Comparison of ENCODE assay signal across 9 cellular contexts in the genomic region with DNA sequence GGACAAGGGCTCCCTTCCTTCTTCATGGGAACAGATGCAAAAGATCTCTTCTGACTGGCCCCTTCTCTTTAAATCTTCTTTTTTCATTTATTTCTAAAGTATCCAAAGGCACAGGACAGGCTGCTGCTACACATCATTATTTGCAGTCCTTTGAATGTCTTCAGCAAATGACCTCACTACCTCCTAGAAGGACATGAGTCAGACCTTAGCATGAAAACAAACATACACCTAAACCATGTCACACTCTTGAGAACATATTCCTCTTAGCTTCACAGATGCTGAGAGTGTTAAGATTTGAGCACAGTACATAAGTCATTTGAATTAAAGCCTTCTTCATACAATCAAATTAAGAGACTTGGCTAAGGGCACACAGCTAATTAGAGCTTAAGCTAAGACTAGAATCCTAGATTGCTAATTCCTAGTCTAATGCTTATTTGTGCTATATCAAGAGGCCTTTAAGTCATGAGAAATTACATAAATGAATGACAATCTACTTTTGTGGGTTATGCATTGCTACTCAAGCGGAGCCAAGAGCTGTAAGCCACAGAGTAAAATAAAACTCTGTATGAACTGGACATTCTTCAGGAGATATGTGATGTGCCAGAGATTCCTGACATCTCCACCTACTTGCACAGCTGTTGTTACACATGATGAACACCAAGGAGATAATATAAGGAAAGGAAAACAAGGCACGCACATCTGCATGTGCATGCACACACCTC.
DNase-seq lines count a peak whose midpoint lies in the region; ATAC-seq and TF ChIP-seq lines count a peak whose summit lies in the region.
"Had no signal": no experiment of that assay in that cellular context is flagged by ENCODE, and none has a peak within 500 bp of the region (broad histone marks: within the 10 kb centered on the region; RNA-seq: fewer than 3 reads in every experiment).

No MANE protein-coding gene starts in this region.

- peak; percentile 3 for DNase-seq in DMS53 treated with DMSO at 0.1 percent for 48 hours (lab: John Stamatoyannopoulos, UW; ENCODE audit: unreplicated experiment)
- no peak for DNase-seq in heart right ventricle
- DNase-seq in NCI-H2081 (lab: John Stamatoyannopoulos, UW), result no peak
- DNase-seq in hippocampal formation (lab: John Stamatoyannopoulos, UW), result no peak
- DNase-seq in NCI-H146 (lab: John Stamatoyannopoulos, UW), result no peak
- DNase-seq in SIG-M5 treated with dmso at 0.1 percent for 504 hours (lab: John Stamatoyannopoulos, UW; ENCODE audit: unreplicated experiment), result no peak

- no peak overlapping the region for H3K4me3 ChIP-seq in heart right ventricle

- no peak for TF ChIP-seq CTCF in heart right ventricle (IDR thresholded peaks at IDR 0.05)

- H3K4me1 ChIP-seq in heart right ventricle, result peaks cover 0 to 24% (median 0%) of the 10 kb centered on the region in 9 donors

- H3K9me3 ChIP-seq in heart right ventricle, result no peaks in the 10 kb centered on the region

- H3K27me3 ChIP-seq in heart right ventricle, result no peaks in the 10 kb centered on the region

- peak overlapping the region in 7 of 10 donors; percentile 29 to 76 (median 61) for H3K27ac ChIP-seq in heart right ventricle
- H3K27ac ChIP-seq: HL-60 had no signal

- ATAC-seq in GM21390 (IDR thresholded peaks at IDR 0.05; ENCODE audit: unreplicated experiment) (peak; percentile 84), HG03558 (IDR thresholded peaks at IDR 0.05; ENCODE audit: extremely low read depth, unreplicated experiment) (peak; percentile 63), heart right ventricle (peak in 5 of 8 donors; percentile 39 to 75 (median 60))

- H3K36me3 ChIP-seq in heart right ventricle, result no peaks in the 10 kb centered on the region

- WGBS in heart right ventricle, 2 donors, result 86 to 87% methylated on average over 2 of the region's 2 CpGs

- intact Hi-C loops in heart right ventricle (cut with DNase I), result loop anchor here in 1 of 10 donors (5.0 kb wide), 1 partner anchor 112 kb away; no protein-coding TSS in a partner anchor
